Comparison of ENCODE assay signal across 18 cellular contexts in the genomic region with DNA sequence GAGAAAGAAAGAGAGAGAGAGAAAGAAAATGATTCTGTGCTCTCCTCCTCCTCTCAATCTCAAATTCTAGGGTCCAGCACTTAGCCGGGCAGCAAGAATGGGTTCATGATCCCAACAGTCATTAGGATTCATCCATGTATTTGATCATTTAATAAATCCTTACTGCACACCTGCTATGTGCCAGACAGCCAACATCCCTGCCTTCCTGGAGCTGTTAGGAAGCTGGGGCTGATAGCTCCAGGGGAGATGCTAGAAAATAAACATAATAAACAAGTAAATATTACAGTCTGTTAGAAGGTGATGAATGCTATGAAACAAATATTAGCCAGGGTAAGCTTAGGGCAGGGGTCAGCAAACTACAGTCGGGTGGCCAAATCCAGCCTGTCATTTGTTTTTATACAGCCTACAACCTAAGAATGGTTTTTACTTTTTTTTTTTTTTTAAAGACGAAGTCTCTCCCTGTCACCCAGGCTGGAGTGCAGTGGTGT. TPM values are rescaled to one million over a fixed set of nuclear protein-coding genes. Genes with fewer than 3 reads are reported as not detected.
DNase-seq lines count a peak whose midpoint lies in the region; ATAC-seq, FAIRE-seq and TF ChIP-seq lines count a peak whose summit lies in the region.
"Had no signal": no experiment of that assay in that cellular context is flagged by ENCODE, and none has a peak within 500 bp of the region (broad histone marks: within the 10 kb centered on the region; RNA-seq: fewer than 3 reads in every experiment).

No MANE protein-coding gene starts in this region.

- ATAC-seq in stimulated activated effector memory CD8-positive, alpha-beta T cell treated with anti-CD3 and anti-CD28 coated beads, Interleukin-12 subunit alpha, Interleukin-12 subunit beta, amount 100 ng/mL, for 72 hours, result no peak
- no peak for ATAC-seq in activated CD4-positive, CD25-positive, alpha-beta regulatory T cell treated with anti-CD3 and anti-CD28 coated beads, Interleukin-2, amount 50 U/mL, for 24 hours

- POLR2A ChIA-PET in RWPE1 (lab: Yijun Ruan, JAX; ENCODE audit: low non-redundant PET), result no interaction called here

- TF ChIP-seq CTCF in RWPE1 (conservative IDR thresholded peaks at IDR 0.05; ENCODE audit: low read depth), result no peak
- TF ChIP-seq CTCF in astrocyte (IDR thresholded peaks at IDR 0.05; ENCODE audit: insufficient read depth, low read depth, low read length), result no peak

- peaks cover 14% of the 10 kb centered on the region for H3K4me1 ChIP-seq in astrocyte (ENCODE audit: insufficient read depth, low read length)
- H3K4me1 ChIP-seq: lower lobe of right lung, Peyer's patch had no signal

- H3K4me1 Mint-ChIP-seq in activated naive CD4-positive, alpha-beta T cell treated with anti-CD3 and anti-CD28 coated beads, Interleukin-2, amount 50 U/mL, for 24 hours, result peaks cover 23% of the 10 kb centered on the region
- peaks cover 7% of the 10 kb centered on the region for H3K4me1 Mint-ChIP-seq in astrocyte (ENCODE audit: low read depth, unreplicated experiment)
- H3K4me1 Mint-ChIP-seq in stimulated activated effector memory CD8-positive, alpha-beta T cell treated with anti-CD3 and anti-CD28 coated beads, Interleukin-12 subunit alpha, Interleukin-12 subunit beta, amount 100 ng/mL, for 72 hours, result peaks cover 33% of the 10 kb centered on the region

- H3K9ac ChIP-seq in astrocyte (ENCODE audit: low read length), result no peak overlapping the region

- peak overlapping the region; percentile 35; the same call in 1 of the 2 replicates for H3K27ac ChIP-seq in RWPE1
- H3K27ac ChIP-seq in astrocyte (ENCODE audit: low read depth, low read length), result peak overlapping the region; percentile 19
- H3K27ac ChIP-seq: lower lobe of right lung, Peyer's patch had no signal

- H3K79me2 ChIP-seq in astrocyte (ENCODE audit: insufficient read depth, low read length), result no peaks in the 10 kb centered on the region

- no peaks in the 10 kb centered on the region for H4K20me1 ChIP-seq in astrocyte (ENCODE audit: insufficient read depth, low read length)

- H3K4me3 Mint-ChIP-seq in activated naive CD4-positive, alpha-beta T cell treated with anti-CD3 and anti-CD28 coated beads, Interleukin-2, amount 50 U/mL, for 24 hours, result peak overlapping the region; percentile 76
- no peak overlapping the region for H3K4me3 Mint-ChIP-seq in astrocyte (ENCODE audit: unreplicated experiment)
- peak overlapping the region; percentile 67 for H3K4me3 Mint-ChIP-seq in stimulated activated effector memory CD8-positive, alpha-beta T cell treated with anti-CD3 and anti-CD28 coated beads, Interleukin-12 subunit alpha, Interleukin-12 subunit beta, amount 100 ng/mL, for 72 hours
- H3K4me3 Mint-ChIP-seq: naive B cell had no signal

- no peak for DNase-seq in activated naive CD4-positive, alpha-beta T cell treated with anti-CD3 and anti-CD28 coated beads, Interleukin-2, amount 50 U/mL, for 16 hours
- DNase-seq in RWPE1 (ENCODE audit: low spot score) (no peak), astrocyte (ENCODE audit: low read depth) (no peak), head of caudate nucleus (no peak), UCSD-AML1 (lab: John Stamatoyannopoulos, UW; ENCODE audit: unreplicated experiment) (no peak)
- no peak for DNase-seq in stimulated activated effector memory CD8-positive, alpha-beta T cell treated with anti-CD3 and anti-CD28 coated beads, Interleukin-12 subunit alpha, Interleukin-12 subunit beta, amount 100 ng/mL, for 72 hours (ENCODE audit: low spot score in 2 of 2)
- DNase-seq: anterior cingulate cortex, cerebellar nuclear complex, lower lobe of right lung, naive B cell, NCI-H1417 treated with DMSO at 0.1 percent for 48 hours, NCI-H774 had no signal

- no peak overlapping the region for H3K4me3 ChIP-seq in astrocyte (ENCODE audit: insufficient read depth, low read depth, low read length)
- H3K4me3 ChIP-seq: lower lobe of right lung, Peyer's patch had no signal

- CTCF ChIA-PET in RWPE1 (lab: Yijun Ruan, JAX), result no interaction called here

- no peaks in the 10 kb centered on the region for H3K27me3 Mint-ChIP-seq in activated naive CD4-positive, alpha-beta T cell treated with anti-CD3 and anti-CD28 coated beads, Interleukin-2, amount 50 U/mL, for 24 hours
- peaks cover 14% of the 10 kb centered on the region for H3K27me3 Mint-ChIP-seq in astrocyte (ENCODE audit: low read depth, unreplicated experiment)

- H2AFZ ChIP-seq in astrocyte (ENCODE audit: low read depth, low read length), result no peak overlapping the region

- intact Hi-C loops in head of caudate nucleus (cut with DNase I), result no loop called here

- no peaks in the 10 kb centered on the region for H3K27me3 ChIP-seq in astrocyte (ENCODE audit: insufficient read depth, low read length)
- H3K27me3 ChIP-seq: Peyer's patch had no signal

- no peak overlapping the region for H3K27ac Mint-ChIP-seq in activated naive CD4-positive, alpha-beta T cell treated with anti-CD3 and anti-CD28 coated beads, Interleukin-2, amount 50 U/mL, for 24 hours
- H3K27ac Mint-ChIP-seq in astrocyte (ENCODE audit: unreplicated experiment), result no peak overlapping the region
- H3K27ac Mint-ChIP-seq in stimulated activated effector memory CD8-positive, alpha-beta T cell treated with anti-CD3 and anti-CD28 coated beads, Interleukin-12 subunit alpha, Interleukin-12 subunit beta, amount 100 ng/mL, for 72 hours, result peak overlapping the region; percentile 94
- H3K27ac Mint-ChIP-seq: naive B cell had no signal

- H3K4me2 ChIP-seq in astrocyte (ENCODE audit: low read length), result peak overlapping the region; percentile 51

- H3K36me3 Mint-ChIP-seq in activated naive CD4-positive, alpha-beta T cell treated with anti-CD3 and anti-CD28 coated beads, Interleukin-2, amount 50 U/mL, for 24 hours, result no peaks in the 10 kb centered on the region
- no peaks in the 10 kb centered on the region for H3K36me3 Mint-ChIP-seq in astrocyte (ENCODE audit: low read depth, unreplicated experiment)
- peaks cover 6% of the 10 kb centered on the region for H3K36me3 Mint-ChIP-seq in stimulated activated effector memory CD8-positive, alpha-beta T cell treated with anti-CD3 and anti-CD28 coated beads, Interleukin-12 subunit alpha, Interleukin-12 subunit beta, amount 100 ng/mL, for 72 hours

- no peaks in the 10 kb centered on the region for H3K9me3 Mint-ChIP-seq in activated naive CD4-positive, alpha-beta T cell treated with anti-CD3 and anti-CD28 coated beads, Interleukin-2, amount 50 U/mL, for 24 hours
- H3K9me3 Mint-ChIP-seq in astrocyte (ENCODE audit: unreplicated experiment), result no peaks in the 10 kb centered on the region
- H3K9me3 Mint-ChIP-seq in stimulated activated effector memory CD8-positive, alpha-beta T cell treated with anti-CD3 and anti-CD28 coated beads, Interleukin-12 subunit alpha, Interleukin-12 subunit beta, amount 100 ng/mL, for 72 hours, result no peaks in the 10 kb centered on the region
- H3K9me3 Mint-ChIP-seq: naive B cell had no signal

- H3K36me3 ChIP-seq in astrocyte (ENCODE audit: insufficient read depth, low read length), result no peaks in the 10 kb centered on the region
- H3K36me3 ChIP-seq: lower lobe of right lung, Peyer's patch had no signal

- no peaks in the 10 kb centered on the region for H3K9me3 ChIP-seq in astrocyte (ENCODE audit: insufficient read depth, low read depth, low read length)
- H3K9me3 ChIP-seq: lower lobe of right lung, Peyer's patch had no signal

- FAIRE-seq in astrocyte (lab: Jason Lieb, UNC), result no peak
- FAIRE-seq: D721Med, G401.6 had no signal

RNA-seq across cellular contexts. Expression of a gene that starts 9.9 kb away (rescaled TPM):
- total RNA-seq in astrocyte, result not detected in 2 replicates
- total RNA-seq: lower lobe of right lung, Peyer's patch, skeletal muscle tissue had no signal

RNA-seq across cellular contexts. Expression of a gene that starts 41.9 kb away (rescaled TPM):
- 4.1 and 7.1 TPM in 2 replicates for total RNA-seq in astrocyte

RNA-seq across cellular contexts. Expression of a gene that starts 51.3 kb away (rescaled TPM):
- total RNA-seq in astrocyte, result 48.0 and 51.1 TPM in 2 replicates
